In the genomic region with DNA sequence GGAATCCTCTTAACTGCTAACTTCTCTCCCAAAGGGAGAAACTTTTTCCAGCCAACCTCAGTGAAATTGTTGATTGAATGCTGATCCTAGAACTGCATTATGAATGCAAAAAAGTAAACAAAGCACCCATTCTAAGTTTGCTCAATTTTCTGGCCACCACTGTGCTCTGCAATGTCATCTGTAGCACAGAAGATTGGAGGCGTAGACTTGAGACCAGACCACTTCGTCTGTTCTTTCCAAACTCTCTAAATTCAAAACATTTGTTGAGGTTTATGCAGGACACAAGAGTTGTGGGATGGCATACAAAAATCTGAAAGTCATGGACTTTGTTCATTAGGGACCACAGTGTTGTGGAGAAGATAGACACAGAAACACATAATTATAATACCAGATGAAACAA, we compare ENCODE assay signal across 19 cellular contexts.
"Had no signal": no experiment of that assay in that cellular context is flagged by ENCODE, and none has a peak within 500 bp of the region (broad histone marks: within the 10 kb centered on the region; RNA-seq: fewer than 3 reads in every experiment).

No MANE protein-coding gene starts in this region.

- DNase-seq: Kasumi-1, MM.1S, NCI-H1092 treated with DMSO at 0.1 percent for 48 hours, NCI-H1436, NCI-H187, NCI-H2029, NCI-H2081 treated with DMSO at 0.1 percent for 48 hours, NCI-H2171, NCI-H226, NCI-H446, NCI-H510A, NCI-H524 treated with DMSO at 0.1 percent for 48 hours, NCI-H69, NCI-H774, RPMI8226, SHP77 treated with DMSO at 0.1 percent for 48 hours, SJCRH30 had no signal

- H3K4me3 ChIP-seq: K562, SJCRH30 had no signal

- H3K27me3 ChIP-seq: SJCRH30 had no signal

- H3K27ac ChIP-seq: KMS-11, SJCRH30 had no signal

- H3K4me2 ChIP-seq: KMS-11 had no signal

- H3K36me3 ChIP-seq: SJCRH30 had no signal

- H3K4me1 ChIP-seq: SJCRH30 had no signal

- H3K9me3 ChIP-seq: SJCRH30 had no signal

- H3K9ac ChIP-seq: KMS-11 had no signal
